Comparison of ENCODE assay signal across 8 cellular contexts in the genomic region with DNA sequence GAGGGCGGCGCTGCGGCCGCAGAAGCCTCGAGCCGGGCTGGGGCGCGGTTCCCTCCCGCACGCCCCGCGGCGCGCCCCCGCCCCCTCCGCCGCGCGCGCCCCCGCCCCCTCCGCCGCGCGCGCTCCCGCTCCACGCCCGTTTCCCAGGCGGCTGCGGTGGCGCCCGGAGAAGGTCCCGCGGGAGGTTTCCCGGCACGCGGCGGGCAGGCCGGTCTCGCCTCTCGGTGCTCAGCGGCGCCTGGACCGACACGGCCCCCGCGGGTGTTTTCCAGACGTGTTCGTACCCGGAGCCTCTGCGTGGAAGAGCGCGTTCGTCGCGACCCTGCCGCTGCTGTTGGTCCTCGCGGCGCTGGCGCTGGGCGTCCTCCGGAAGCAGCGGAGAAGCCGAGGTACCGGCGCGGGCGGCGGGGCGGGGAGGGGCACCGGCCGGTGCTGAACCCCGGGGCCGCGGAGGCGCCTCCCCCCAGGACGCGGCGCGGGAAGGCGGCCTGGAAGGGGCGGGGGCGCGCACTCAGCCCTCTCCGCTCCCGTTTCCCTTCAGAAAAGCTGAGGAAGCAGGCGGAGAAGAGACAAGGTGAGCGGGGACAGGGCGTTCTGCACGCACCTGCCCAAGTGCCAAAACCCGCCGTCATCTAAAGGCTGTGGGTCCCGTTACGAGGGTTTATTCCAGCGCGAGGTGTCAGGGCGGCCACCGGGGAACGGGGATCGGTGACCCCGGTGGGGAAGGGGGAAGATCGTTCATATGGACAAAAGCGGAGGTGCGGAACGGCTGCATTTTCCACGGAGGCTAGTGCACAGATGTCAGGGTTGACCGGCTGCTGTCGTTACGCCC. TPM values are rescaled to one million over a fixed set of nuclear protein-coding genes. Genes with fewer than 3 reads are reported as not detected.
A peak's percentile ranks its signal among the peaks of the same experiment; 100 is the strongest.
DNase-seq lines count a peak whose midpoint lies in the region; ATAC-seq, FAIRE-seq and TF ChIP-seq lines count a peak whose summit lies in the region.

No MANE protein-coding gene starts in this region.

- TF ChIP-seq POLR2A in adrenal gland (IDR thresholded peaks at IDR 0.05): no peak

- H3K4me2 ChIP-seq in SU-DHL-6 (ENCODE audit: low read depth, low read length, poor library complexity, severe bottlenecking) (peak overlapping the region; percentile 84), neural cell (ENCODE audit: low read length) (peak overlapping the region; percentile 48)

- intact Hi-C loops in adrenal gland (cut with DNase I): no loop called here

- WGBS in adrenal gland, 4 donors: 0 to 2% (median 1%) methylated on average over 24 to 111 of the region's 111 CpGs

- H3K36me3 ChIP-seq in SU-DHL-6 (ENCODE audit: low read length): no peaks in the 10 kb centered on the region
- no peaks in the 10 kb centered on the region for H3K36me3 ChIP-seq in neural cell (ENCODE audit: insufficient read depth, low read length)
- no peaks in the 10 kb centered on the region for H3K36me3 ChIP-seq in adrenal gland (replicated peaks in 1 of 2)

- H3K27me3 ChIP-seq in SU-DHL-6 (ENCODE audit: low read length) (no peaks in the 10 kb centered on the region), neural cell (ENCODE audit: insufficient read depth, low read depth, low read length) (peaks cover 89% of the 10 kb centered on the region), adrenal gland (peaks cover 60% of the 10 kb centered on the region)

- TF ChIP-seq CTCF in SU-DHL-6 (IDR thresholded peaks at IDR 0.05; ENCODE audit: insufficient read depth, low read length, poor library complexity, severe bottlenecking) (no peak), neural cell (IDR thresholded peaks at IDR 0.05; ENCODE audit: poor library complexity, severe bottlenecking) (no peak), adrenal gland (IDR thresholded peaks at IDR 0.05) (no peak)

- no peaks in the 10 kb centered on the region for H3K9me3 ChIP-seq in SU-DHL-6 (ENCODE audit: insufficient read depth, low read length)
- no peaks in the 10 kb centered on the region for H3K9me3 ChIP-seq in neural cell (ENCODE audit: low read length)
- H3K9me3 ChIP-seq in adrenal gland (replicated peaks in 1 of 3): no peaks in the 10 kb centered on the region

- peaks cover 0 to 9% of the 10 kb centered on the region in 2 donors for H3K4me1 ChIP-seq in adrenal gland (replicated peaks in 1 of 2)

- peak overlapping the region; percentile 96 for H3K27ac ChIP-seq in SU-DHL-6 (ENCODE audit: low read depth, low read length)
- H3K27ac ChIP-seq in neural cell (ENCODE audit: low read length): no peak overlapping the region
- peak overlapping the region in 1 of 5 donors; percentile 42 for H3K27ac ChIP-seq in adrenal gland

- peak overlapping the region; percentile 80 for H3K9ac ChIP-seq in SU-DHL-6 (ENCODE audit: low read length)
- H3K9ac ChIP-seq in neural cell (ENCODE audit: low read length): peak overlapping the region; percentile 64

- TF ChIP-seq RAD21 in neural cell (conservative IDR thresholded peaks at IDR 0.05): no peak

- H3K79me2 ChIP-seq in SU-DHL-6 (ENCODE audit: insufficient read depth, low read length) (peaks cover 15% of the 10 kb centered on the region; the same call in 1 of the 2 replicates), neural cell (replicated peaks; ENCODE audit: insufficient read depth, low read length) (no peaks in the 10 kb centered on the region)

- DNase-seq in GM19239 (ENCODE audit: insufficient read length, low spot score): no peak
- no peak for DNase-seq in epidermal melanocyte (ENCODE audit: insufficient read length, low spot score)
- no peak for DNase-seq in adrenal gland

- FAIRE-seq in GM19239 (lab: Jason Lieb, UNC): no peak

- ATAC-seq in GM19035 (IDR thresholded peaks at IDR 0.05; ENCODE audit: unreplicated experiment): peak; percentile 44
- ATAC-seq in esophagus mucosa: peak; percentile 14
- no peak for ATAC-seq in HG02588 (IDR thresholded peaks at IDR 0.05; ENCODE audit: unreplicated experiment)

- H3K9me2 ChIP-seq in SU-DHL-6 (replicated peaks; ENCODE audit: insufficient read depth, low read length) (no peaks in the 10 kb centered on the region), neural cell (ENCODE audit: insufficient read depth, low read length) (no peaks in the 10 kb centered on the region)

- peak overlapping the region; percentile 59 for H2AFZ ChIP-seq in SU-DHL-6 (ENCODE audit: low read depth, low read length, severe bottlenecking)
- H2AFZ ChIP-seq in neural cell (ENCODE audit: low read depth, low read length): peak overlapping the region; percentile 69

- H3F3A ChIP-seq in SU-DHL-6 (ENCODE audit: insufficient read depth) (peaks cover 21% of the 10 kb centered on the region), neural cell (ENCODE audit: insufficient read depth, low read length, poor library complexity, severe bottlenecking) (no peaks in the 10 kb centered on the region)

- H3K4me3 ChIP-seq in SU-DHL-6 (ENCODE audit: insufficient read depth, low read length, poor library complexity, severe bottlenecking) (peak overlapping the region; percentile 84), neural cell (ENCODE audit: low read length) (peak overlapping the region; percentile 89), adrenal gland (peak overlapping the region in 1 of 4 donors; percentile 58)

- TF ChIP-seq EP300 in neural cell (conservative IDR thresholded peaks at IDR 0.05; ENCODE audit: poor library complexity, severe bottlenecking): no peak

- H4K20me1 ChIP-seq in SU-DHL-6 (ENCODE audit: low read depth, low read length) (no peaks in the 10 kb centered on the region; the same call in 1 of the 2 replicates), neural cell (ENCODE audit: insufficient read depth) (no peaks in the 10 kb centered on the region)

TF ChIP-seq in neural cell, 6 proteins besides CTCF, POLR2A, EP300 and RAD21:
- no peak for TF ChIP-seq REST (IDR thresholded peaks at IDR 0.05; ENCODE audit: borderline replicate concordance)
- TF ChIP-seq MXI1 (conservative IDR thresholded peaks at IDR 0.05; ENCODE audit: poor library complexity, severe bottlenecking): peak; percentile 46
- no peak for TF ChIP-seq EZH2 (IDR thresholded peaks at IDR 0.05; ENCODE audit: borderline replicate concordance, insufficient read depth, low read length, poor library complexity, severe bottlenecking)
- no peak for TF ChIP-seq SMC3 (conservative IDR thresholded peaks at IDR 0.05; ENCODE audit: poor library complexity)
TF ChIP-seq in neural cell: peak in this region for 1.

RNA-seq across cellular contexts. Expression of gene BTNL9, which starts 13.1 kb away (rescaled TPM):
- total RNA-seq in esophagus mucosa: 2.5 TPM
- polyA plus RNA-seq in neural cell: 13.9 and 18.7 TPM in 2 replicates
- polyA minus RNA-seq in neural cell: 8.8 and 10.1 TPM in 2 replicates
- total RNA-seq in adrenal gland: 10 to 100 TPM in 6 of 8 donors, 1 to 10 TPM in 2; 5.6 to 32.0 (median 17.6) TPM
- polyA plus RNA-seq in adrenal gland: 10 to 100 TPM in 2 of 3 donors, 1 to 10 TPM in 1; 4.2 to 62.7 (median 47.9) TPM
